ENCODE assay signal across 20 cellular contexts in the genomic region with DNA sequence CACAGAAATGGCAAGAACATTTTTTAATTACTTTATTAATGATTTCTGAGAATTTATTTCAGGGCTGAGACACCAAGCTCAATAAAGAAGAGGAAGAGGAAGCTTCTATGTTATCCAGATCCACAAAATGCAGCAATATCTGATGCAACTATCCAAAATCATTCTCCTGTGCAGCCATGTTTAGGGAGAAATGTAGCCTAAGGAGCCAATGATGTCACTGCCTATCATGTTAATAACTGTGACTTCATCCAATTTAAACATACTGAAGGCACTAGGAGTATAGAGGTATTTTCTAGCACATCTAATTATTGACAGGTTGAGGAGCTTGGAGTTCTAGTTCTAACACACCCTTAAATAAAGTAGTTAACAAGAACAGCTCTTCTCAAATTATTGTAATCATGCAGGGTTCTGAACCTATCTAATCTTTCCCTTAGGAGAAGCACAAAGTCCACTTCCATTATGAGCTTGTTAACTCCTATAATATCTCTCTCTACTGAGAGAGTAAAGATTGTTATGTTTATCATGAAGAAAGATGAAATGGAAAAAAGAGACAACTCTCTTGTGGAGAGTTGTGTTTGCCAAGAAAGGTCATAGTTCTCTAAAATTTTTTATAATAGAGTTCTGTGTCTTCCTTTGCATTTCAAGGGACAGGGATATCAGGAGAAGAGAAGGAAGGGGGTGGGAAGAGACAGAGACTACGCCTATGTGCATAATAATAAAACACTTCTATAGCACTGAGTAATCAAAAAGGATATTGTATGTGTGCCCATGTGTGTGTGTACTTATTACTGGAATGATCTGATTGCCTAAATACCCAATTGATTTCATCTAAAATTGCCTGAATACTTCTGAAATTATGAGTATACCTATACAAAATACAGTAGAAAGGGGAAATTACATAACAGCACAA.
DNase-seq lines count a peak whose midpoint lies in the region; TF ChIP-seq lines count a peak whose summit lies in the region.
"Had no signal": no experiment of that assay in that cellular context is flagged by ENCODE, and none has a peak within 500 bp of the region (broad histone marks: within the 10 kb centered on the region; RNA-seq: fewer than 3 reads in every experiment).

No MANE protein-coding gene starts in this region.

- H3K36me3 ChIP-seq in colonic mucosa: no peaks in the 10 kb centered on the region
- H3K36me3 ChIP-seq: BLaER1 treated with 17β-estradiol and CSF1 and Interleukin-3, amounts not matched to agents 10 nM and 100 nM had no signal

- H3K9ac ChIP-seq in colonic mucosa (ENCODE audit: low read depth in 2 of 2, low read length in 2 of 2): no peak overlapping the region
- H3K9ac ChIP-seq: BLaER1 treated with 17β-estradiol and CSF1 and Interleukin-3, amounts not matched to agents 10 nM and 100 nM had no signal

- H3K27ac ChIP-seq in colonic mucosa: peak overlapping the region; percentile 30
- H3K27ac ChIP-seq: BLaER1 treated with 17β-estradiol and CSF1 and Interleukin-3, amounts not matched to agents 10 nM and 100 nM; HL-60 had no signal

- H3K4me3 Mint-ChIP-seq in nephron: no peak overlapping the region
- H3K4me3 Mint-ChIP-seq: B cell; CD8-positive, alpha-beta T cell; GM23338 had no signal

- no peaks in the 10 kb centered on the region for H3K36me3 Mint-ChIP-seq in nephron (ENCODE audit: low read depth)
- H3K36me3 Mint-ChIP-seq: CD8-positive, alpha-beta T cell had no signal

- no peaks in the 10 kb centered on the region for H3K9me3 ChIP-seq in colonic mucosa
- H3K9me3 ChIP-seq: BLaER1 treated with 17β-estradiol and CSF1 and Interleukin-3, amounts not matched to agents 10 nM and 100 nM had no signal

- H3K4me1 Mint-ChIP-seq in nephron: peaks cover 31% of the 10 kb centered on the region
- H3K4me1 Mint-ChIP-seq: B cell had no signal

- TF ChIP-seq CTCF in colonic mucosa (IDR thresholded peaks at IDR 0.05) (no peak), nephron (IDR thresholded peaks at IDR 0.05; ENCODE audit: unreplicated experiment in 3 of 3) (no peak)

- no peak overlapping the region for H3K4me3 ChIP-seq in colonic mucosa
- H3K4me3 ChIP-seq: BLaER1 treated with 17β-estradiol and CSF1 and Interleukin-3, amounts not matched to agents 10 nM and 100 nM; GM23338; K562 had no signal

- peak overlapping the region in 2 of 3 experiments; percentile 7 to 36 for H3K27ac Mint-ChIP-seq in nephron
- H3K27ac Mint-ChIP-seq: B cell; CD8-positive, alpha-beta T cell; GM23338 had no signal

- no peaks in the 10 kb centered on the region for H3K27me3 Mint-ChIP-seq in nephron (ENCODE audit: low read depth)

- intact Hi-C loops in colonic mucosa (cut with DNase I): no loop called here

- H3K9me3 Mint-ChIP-seq in nephron: no peaks in the 10 kb centered on the region
- H3K9me3 Mint-ChIP-seq: CD8-positive, alpha-beta T cell; GM23338 had no signal

- no peaks in the 10 kb centered on the region for H3K4me1 ChIP-seq in colonic mucosa
- H3K4me1 ChIP-seq: BLaER1 treated with 17β-estradiol and CSF1 and Interleukin-3, amounts not matched to agents 10 nM and 100 nM had no signal

- peak; percentile 13 for DNase-seq in COLO829 (ENCODE audit: low spot score)
- DNase-seq in HT-29 (ENCODE audit: low spot score): peak; percentile 53
- no peak for DNase-seq in colonic mucosa
- DNase-seq in GM19238 (ENCODE audit: insufficient read length, low spot score): no peak
- DNase-seq in G401 (ENCODE audit: low spot score): no peak
- no peak for DNase-seq in NCI-H446 (lab: John Stamatoyannopoulos, UW)
- no peak for DNase-seq in KG1 (lab: John Stamatoyannopoulos, UW)
- DNase-seq: CD8-positive, alpha-beta T cell; COR-L47; DMS 273 treated with DMSO at 0.1 percent for 48 hours; DMS53; DND-41; EL; IMR-90 had no signal

- in situ Hi-C loops in G401 (cut with HindIII; ENCODE audit: low sequenced_read_pairs): no loop called here

- no peaks in the 10 kb centered on the region for H3K27me3 ChIP-seq in colonic mucosa
- H3K27me3 ChIP-seq: BLaER1 treated with 17β-estradiol and CSF1 and Interleukin-3, amounts not matched to agents 10 nM and 100 nM had no signal

Comparison
In these comparisons a context has a peak if more than half of its experiments do, and no peak if none do; other contexts are left out.
1. DNase-seq: peak in COLO829 (single experiment) and HT-29 (single experiment); none in colonic mucosa (single experiment), GM19238 (single experiment), G401 (single experiment), NCI-H446 (0 of 2) and KG1 (single experiment).